Comparison of ENCODE assay signal across 8 cellular contexts in the genomic region with DNA sequence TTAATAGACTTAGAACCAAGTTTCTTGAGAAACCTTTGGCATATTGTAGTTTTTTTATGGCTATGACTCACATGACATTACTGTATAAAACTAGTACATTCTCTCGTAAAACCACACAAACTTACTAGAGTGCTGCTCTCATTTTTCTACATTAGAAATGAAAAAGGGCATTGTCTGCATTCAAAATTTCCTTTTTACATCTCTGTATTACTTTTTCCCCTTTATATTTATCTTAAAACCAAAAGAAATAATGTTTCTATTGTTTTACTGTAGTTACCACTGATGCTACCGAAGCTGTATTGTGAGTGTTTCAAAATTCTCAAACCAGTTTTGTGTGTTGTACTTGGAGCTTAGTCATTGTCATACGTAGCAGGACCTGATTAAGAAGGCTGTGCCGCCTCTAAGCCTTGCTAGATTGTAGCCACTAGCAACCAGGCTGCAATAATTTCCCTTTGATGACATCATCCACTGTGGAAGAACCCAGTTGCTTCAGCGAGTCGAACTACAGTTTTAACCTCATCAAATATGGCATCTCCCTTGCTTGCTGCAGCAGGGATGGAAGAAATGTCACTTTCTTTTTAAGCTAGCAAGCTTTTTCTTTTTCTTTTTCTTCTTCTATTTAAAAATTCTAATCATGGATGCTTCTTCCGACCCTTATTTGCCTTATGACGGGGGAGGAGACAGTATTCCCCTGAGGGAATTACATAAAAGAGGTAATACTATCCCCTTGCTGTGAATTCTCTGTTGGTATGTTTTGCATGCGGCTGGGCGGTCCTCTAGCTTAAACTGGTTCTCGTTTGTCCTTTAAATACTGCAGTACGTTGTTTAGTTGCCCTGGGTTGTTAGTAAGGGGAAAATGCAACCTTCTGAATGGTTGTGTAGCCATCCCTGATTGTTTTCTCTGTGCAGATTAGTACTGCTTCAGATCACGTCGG. TPM values are rescaled to one million over a fixed set of nuclear protein-coding genes. Genes with fewer than 3 reads are reported as not detected.
DNase-seq lines count a peak whose midpoint lies in the region; ATAC-seq, FAIRE-seq and TF ChIP-seq lines count a peak whose summit lies in the region.

No MANE protein-coding gene starts in this region.

- H3K4me2 ChIP-seq in OCI-LY7 (ENCODE audit: low read length): peak overlapping the region; percentile 73

- DNase-seq in COR-L47 (lab: John Stamatoyannopoulos, UW) (peak; percentile 90), HTR-8/SVneo (ENCODE audit: insufficient read length, low spot score) (peak; percentile 88), OCI-LY7 (ENCODE audit: low spot score) (peak; percentile 84), esophagus squamous epithelium (lab: John Stamatoyannopoulos, UW) (peak; percentile 7)
- peak; percentile 56 for DNase-seq in activated T-cell treated with anti-CD3 and anti-CD28 coated beads, Interleukin-2, amount 50 U/mL, for 4 hours
- peak; percentile 57 to 68 for DNase-seq in stimulated activated CD8-positive, alpha-beta memory T cell treated with anti-CD3 and anti-CD28 coated beads, Interleukin-7, amount 100 ng/mL, for 4 hours (ENCODE audit: low read depth in 2 of 2)

- 6 to 10% methylated on average over 14 of the region's 14 CpGs for WGBS in esophagus squamous epithelium, 2 donors

- BruUV-seq in OCI-LY7 (replicated peaks; lab: Mats Ljungman, UMichigan): no TSS peak

- no peaks in the 10 kb centered on the region for H3K27me3 Mint-ChIP-seq in activated T-cell treated with anti-CD3 and anti-CD28 coated beads, Interleukin-2, amount 50 U/mL, for 4 hours (ENCODE audit: low read depth)

- ATAC-seq in GM21390 (IDR thresholded peaks at IDR 0.05; ENCODE audit: unreplicated experiment): peak; percentile 93
- ATAC-seq in activated T-cell treated with anti-CD3 and anti-CD28 coated beads, Interleukin-2, amount 50 U/mL, for 4 hours: peak; percentile 100

- H3K27me3 ChIP-seq in esophagus squamous epithelium (no peaks in the 10 kb centered on the region), muscle layer of duodenum (ENCODE audit: low read depth, low read length) (no peaks in the 10 kb centered on the region)

- peaks cover 35% of the 10 kb centered on the region for H3K4me1 Mint-ChIP-seq in activated T-cell treated with anti-CD3 and anti-CD28 coated beads, Interleukin-2, amount 50 U/mL, for 4 hours (ENCODE audit: low read depth)

- CTCF ChIA-PET in OCI-LY7 (lab: Charles Lee; ENCODE audit: unreplicated experiment): no interaction called here

- H3K79me2 ChIP-seq in OCI-LY7 (ENCODE audit: insufficient read depth, low read depth, low read length): peaks cover 93% of the 10 kb centered on the region

- peak overlapping the region; percentile 75 for H3K27ac ChIP-seq in OCI-LY7 (ENCODE audit: low read depth, low read length, poor library complexity, severe bottlenecking)
- H3K27ac ChIP-seq in esophagus squamous epithelium: peak overlapping the region; percentile 69 to 91 (median 80)
- peak overlapping the region; percentile 84 for H3K27ac ChIP-seq in muscle layer of duodenum (ENCODE audit: low read length)

- peak; percentile 96 for FAIRE-seq in HTR-8/SVneo (lab: Jason Lieb, UNC)

- H3K4me1 ChIP-seq in OCI-LY7 (ENCODE audit: insufficient read depth, low read length, poor library complexity, severe bottlenecking) (peaks cover 24% of the 10 kb centered on the region), esophagus squamous epithelium (peaks cover 0 to 61% (median 5%) of the 10 kb centered on the region in 3 donors), muscle layer of duodenum (ENCODE audit: control insufficient read depth in 1 of 2, insufficient read depth in 2 of 2, low read length in 2 of 2) (peaks cover 0 to 11% of the 10 kb centered on the region in 2 donors)

- H3K9me3 ChIP-seq in OCI-LY7 (ENCODE audit: low read length): no peaks in the 10 kb centered on the region
- no peaks in the 10 kb centered on the region for H3K9me3 ChIP-seq in esophagus squamous epithelium
- no peaks in the 10 kb centered on the region for H3K9me3 ChIP-seq in muscle layer of duodenum (ENCODE audit: control insufficient read depth in 1 of 2, low read length in 2 of 2)

- H2AFZ ChIP-seq in OCI-LY7 (ENCODE audit: low read length): peak overlapping the region; percentile 28; the same call in 1 of the 2 replicates

- H3K9me2 ChIP-seq in OCI-LY7 (ENCODE audit: insufficient read depth, low read length): no peaks in the 10 kb centered on the region

- H3K4me3 ChIP-seq in OCI-LY7 (ENCODE audit: low read depth, low read length, poor library complexity, severe bottlenecking): peak overlapping the region; percentile 67
- peak overlapping the region; percentile 17 to 59 (median 47) for H3K4me3 ChIP-seq in esophagus squamous epithelium
- H3K4me3 ChIP-seq in muscle layer of duodenum (ENCODE audit: low read depth in 1 of 2, low read length in 2 of 2): peak overlapping the region; percentile 61 to 72

- H3K4me3 Mint-ChIP-seq in activated T-cell treated with anti-CD3 and anti-CD28 coated beads, Interleukin-2, amount 50 U/mL, for 4 hours: peak overlapping the region; percentile 83

- intact Hi-C loops in OCI-LY7 (cut with micrococcal nuclease; ENCODE audit: unreplicated experiment) (loop anchor here (2.0 kb wide), 1 partner anchor 39 kb away; the partner anchor contains the start of gene CLCN3), esophagus squamous epithelium (cut with DNase I) (no loop called here)

- TF ChIP-seq CTCF in OCI-LY7 (conservative IDR thresholded peaks at IDR 0.05; ENCODE audit: low read length): no peak
- TF ChIP-seq CTCF in esophagus squamous epithelium (IDR thresholded peaks at IDR 0.05): no peak

- TF ChIP-seq POLR2A in esophagus squamous epithelium (IDR thresholded peaks at IDR 0.05): peak in 1 of 4 donors; percentile 23

- POLR2A ChIA-PET in OCI-LY7 (lab: Charles Lee): interaction anchor here (0.6 to 3.9 kb wide), 14 partner anchors 8 to 94 kb away, joined by 3 to 18 read pairs (median 4); no protein-coding TSS in a partner anchor

- H3K36me3 ChIP-seq in OCI-LY7 (ENCODE audit: insufficient read depth, low read length) (peaks cover 13% of the 10 kb centered on the region; the same call in 1 of the 2 replicates), esophagus squamous epithelium (no peaks in the 10 kb centered on the region), muscle layer of duodenum (ENCODE audit: control insufficient read depth in 1 of 2, insufficient read depth in 2 of 2, low read length in 2 of 2) (peaks cover 0 to 12% of the 10 kb centered on the region in 2 donors)

- no peaks in the 10 kb centered on the region for H3K9me3 Mint-ChIP-seq in activated T-cell treated with anti-CD3 and anti-CD28 coated beads, Interleukin-2, amount 50 U/mL, for 4 hours

- peaks cover 8% of the 10 kb centered on the region for H3K36me3 Mint-ChIP-seq in activated T-cell treated with anti-CD3 and anti-CD28 coated beads, Interleukin-2, amount 50 U/mL, for 4 hours (ENCODE audit: insufficient read depth)

- no peaks in the 10 kb centered on the region for H4K20me1 ChIP-seq in OCI-LY7 (ENCODE audit: insufficient read depth, low read length)

RNA-seq across cellular contexts. Expression of gene CLCN3, which starts 39.6 kb away (rescaled TPM):
- total RNA-seq in OCI-LY7 (2014; rRNA removed; shearing (Covaris generic)): 17.8 and 23.0 TPM in 2 replicates
- total RNA-seq in OCI-LY7 (2022): 37.5 and 42.0 TPM in 2 replicates
- 10 to 100 TPM; 16.0 to 17.4 (median 16.0) TPM for total RNA-seq in activated T-cell treated with anti-CD3 and anti-CD28 coated beads, Interleukin-2, amount 50 U/mL, for 4 hours
- 10 to 100 TPM; 31.3 to 66.3 (median 46.1) TPM for total RNA-seq in esophagus squamous epithelium

RNA-seq across cellular contexts. Expression of gene NEK1, which starts 47.6 kb away (rescaled TPM):
- total RNA-seq in OCI-LY7 (2014; rRNA removed; shearing (Covaris generic)): 7.4 and 7.9 TPM in 2 replicates
- 26.2 and 27.5 TPM in 2 replicates for total RNA-seq in OCI-LY7 (2022)
- 1 to 10 TPM; 6.0 to 6.6 (median 6.6) TPM for total RNA-seq in activated T-cell treated with anti-CD3 and anti-CD28 coated beads, Interleukin-2, amount 50 U/mL, for 4 hours
- total RNA-seq in esophagus squamous epithelium: 10 to 100 TPM in 1 of 4 donors, 1 to 10 TPM in 3; 3.8 to 12.0 (median 7.5) TPM

Comparison
In these comparisons a context has a peak if more than half of its experiments do, and no peak if none do; other contexts are left out.
1. Peak in every context shown above with its lines: DNase-seq, ATAC-seq, H3K4me3 ChIP-seq and H3K27ac ChIP-seq.
2. DNase-seq: peak in every context shown above with its lines; median percentile 90 in COR-L47; 88 in HTR-8/SVneo; 84 in OCI-LY7; 62 in stimulated activated CD8-positive, alpha-beta memory T cell treated with anti-CD3 and anti-CD28 coated beads, Interleukin-7, amount 100 ng/mL, for 4 hours; 56 in activated T-cell treated with anti-CD3 and anti-CD28 coated beads, Interleukin-2, amount 50 U/mL, for 4 hours; 7 in esophagus squamous epithelium.